24 cellular contexts compared by ENCODE assay signal in the genomic region with DNA sequence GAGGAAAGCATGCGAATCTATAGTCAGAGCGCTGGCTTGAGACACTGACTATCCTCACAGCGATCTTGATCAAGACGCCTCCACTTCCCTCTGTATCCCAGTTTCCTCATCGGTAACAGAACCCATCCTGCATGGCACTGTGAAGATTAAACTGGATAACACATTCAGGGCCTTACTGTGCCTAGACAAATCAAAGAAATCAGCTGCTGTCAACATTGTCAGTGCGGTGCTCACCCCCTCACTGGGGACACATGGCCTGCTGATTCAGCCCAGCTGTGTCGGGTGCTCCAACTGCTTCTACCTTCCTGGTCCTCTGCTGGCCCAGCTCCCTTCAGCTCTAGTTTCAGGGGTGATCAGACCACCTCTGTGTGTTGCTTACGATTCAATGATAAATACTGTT.
DNase-seq lines count a peak whose midpoint lies in the region; ATAC-seq and TF ChIP-seq lines count a peak whose summit lies in the region.
"Had no signal": no experiment of that assay in that cellular context is flagged by ENCODE, and none has a peak within 500 bp of the region (broad histone marks: within the 10 kb centered on the region; RNA-seq: fewer than 3 reads in every experiment).

No MANE protein-coding gene starts in this region.

- H3K9me3 ChIP-seq in SK-N-SH (no peaks in the 10 kb centered on the region; the same call in 1 of the 2 replicates), aorta (ENCODE audit: control insufficient read depth, low read length) (no peaks in the 10 kb centered on the region), hepatocyte (ENCODE audit: low read depth) (no peaks in the 10 kb centered on the region)
- H3K9me3 ChIP-seq: Caco-2 had no signal

- no peaks in the 10 kb centered on the region for H3K79me2 ChIP-seq in SK-N-SH (ENCODE audit: insufficient read depth)
- H3K79me2 ChIP-seq in hepatocyte: no peaks in the 10 kb centered on the region

- H3K9me2 ChIP-seq in SK-N-SH (no peaks in the 10 kb centered on the region), hepatocyte (replicated peaks; ENCODE audit: insufficient read depth) (no peaks in the 10 kb centered on the region)

- POLR2A ChIA-PET in SK-N-SH (lab: Yijun Ruan, JAX): no interaction called here

- H2AFZ ChIP-seq in SK-N-SH (ENCODE audit: low read depth) (no peak overlapping the region), hepatocyte (no peak overlapping the region)

- H4K20me1 ChIP-seq in SK-N-SH (ENCODE audit: insufficient read depth): no peaks in the 10 kb centered on the region
- H4K20me1 ChIP-seq in hepatocyte (ENCODE audit: insufficient read depth, poor library complexity, severe bottlenecking): no peaks in the 10 kb centered on the region
- H4K20me1 ChIP-seq: BLaER1 treated with 17β-estradiol and CSF1 and Interleukin-3, amounts not matched to agents 10 nM and 100 nM had no signal

- no peak overlapping the region for H3K9ac ChIP-seq in SK-N-SH
- H3K9ac ChIP-seq: BLaER1 treated with 17β-estradiol and CSF1 and Interleukin-3, amounts not matched to agents 10 nM and 100 nM had no signal

- TF ChIP-seq CTCF in SK-N-SH (IDR thresholded peaks at IDR 0.05) (no peak), hepatocyte (IDR thresholded peaks at IDR 0.05; ENCODE audit: poor library complexity) (no peak)

- H3K27me3 ChIP-seq in SK-N-SH (ENCODE audit: insufficient read depth): no peaks in the 10 kb centered on the region; the same call in 1 of the 2 replicates
- no peaks in the 10 kb centered on the region for H3K27me3 ChIP-seq in aorta (ENCODE audit: control insufficient read depth in 1 of 2, insufficient read depth in 2 of 2, low read length in 1 of 2)
- peaks cover 10% of the 10 kb centered on the region for H3K27me3 ChIP-seq in hepatocyte

- H3K36me3 ChIP-seq in SK-N-SH (replicated peaks in 1 of 2; ENCODE audit: control insufficient read depth in 1 of 2, insufficient read depth in 2 of 2, low read length in 1 of 2) (no peaks in the 10 kb centered on the region), aorta (ENCODE audit: control insufficient read depth in 1 of 2, insufficient read depth in 2 of 2, low read length in 1 of 2) (no peaks in the 10 kb centered on the region), hepatocyte (replicated peaks; ENCODE audit: insufficient read depth, low read depth) (no peaks in the 10 kb centered on the region)
- H3K36me3 ChIP-seq: BLaER1 treated with 17β-estradiol and CSF1 and Interleukin-3, amounts not matched to agents 10 nM and 100 nM had no signal

- no peak for DNase-seq in SK-N-SH
- DNase-seq in SK-N-DZ (ENCODE audit: low spot score): peak; percentile 62
- peak; percentile 13 for DNase-seq in ecto neural progenitor cell (ENCODE audit: low spot score)
- DNase-seq in ureter (ENCODE audit: low spot score): peak; percentile 20
- no peak for DNase-seq in aorta
- no peak for DNase-seq in hepatocyte (ENCODE audit: low spot score)
- DNase-seq: AML-193; Caco-2; Calu3; CD4-positive, alpha-beta T cell; CD8-positive, alpha-beta T cell; DMS 273 treated with DMSO at 0.1 percent for 48 hours; DMS153; DMS53; DMS79; DND-41; EL; GDM1 had no signal

- no peak for TF ChIP-seq EP300 in SK-N-SH (IDR thresholded peaks at IDR 0.05; ENCODE audit: borderline replicate concordance in 1 of 2, low read depth in 1 of 2, low read length in 1 of 2)

- H3K4me2 ChIP-seq in SK-N-SH (no peak overlapping the region), hepatocyte (no peak overlapping the region)
- H3K4me2 ChIP-seq: A549; BLaER1 treated with 17β-estradiol and CSF1 and Interleukin-3, amounts not matched to agents 10 nM and 100 nM had no signal

- CTCF ChIA-PET in SK-N-SH (lab: Yijun Ruan, JAX): interaction anchor here (0.9 to 1.0 kb wide), 3 partner anchors 12 to 274 kb away, joined by 3 read pairs; no protein-coding TSS in a partner anchor

- peaks cover 0 to 35% of the 10 kb centered on the region in 2 experiments; a peak in 2 of 4 replicates for H3K4me1 ChIP-seq in SK-N-SH (ENCODE audit: control insufficient read depth in 1 of 2, insufficient read depth in 2 of 2, low read depth in 1 of 2, low read length in 1 of 2)
- H3K4me1 ChIP-seq in aorta (ENCODE audit: control insufficient read depth in 1 of 2, insufficient read depth in 2 of 2, low read length in 2 of 2): no peaks in the 10 kb centered on the region
- H3K4me1 ChIP-seq in hepatocyte (ENCODE audit: insufficient read depth): no peaks in the 10 kb centered on the region
- H3K4me1 ChIP-seq: A549, Caco-2 had no signal

- 73% methylated on average over 8 of the region's 8 CpGs for WGBS in SK-N-SH (ENCODE audit: low lambda C conversion rate)
- WGBS in aorta, 2 donors: 93 to 94% methylated on average over 8 of the region's 8 CpGs
- 92% methylated on average over 8 of the region's 8 CpGs for WGBS in hepatocyte (ENCODE audit: low lambda C conversion rate, missing lambda C conversion rate)

- no peak for TF ChIP-seq RAD21 in SK-N-SH (IDR thresholded peaks at IDR 0.05; ENCODE audit: low read length)

- intact Hi-C loops in aorta (cut with DNase I): no loop called here

- no peak for ATAC-seq in SK-N-SH treated with all-trans-retinoic acid at 6 μM for 48 hours
- no peak for ATAC-seq in aorta (ENCODE audit: low FRiP score)
- ATAC-seq: A549; CD8-positive, alpha-beta T cell; GM12878 had no signal

- H3F3A ChIP-seq in SK-N-SH (replicated peaks; ENCODE audit: insufficient read depth): no peaks in the 10 kb centered on the region

- H3K4me3 ChIP-seq in SK-N-SH (ENCODE audit: low read depth in 2 of 2, low read length in 1 of 2) (no peak overlapping the region), aorta (ENCODE audit: low read length in 2 of 2) (no peak overlapping the region), hepatocyte (no peak overlapping the region)
- H3K4me3 ChIP-seq: A549; BLaER1 treated with 17β-estradiol and CSF1 and Interleukin-3, amounts not matched to agents 10 nM and 100 nM; GM12878 had no signal

- peak overlapping the region in 1 of 2 experiments; percentile 92; a peak in 2 of 4 replicates for H3K27ac ChIP-seq in SK-N-SH (ENCODE audit: low read depth in 2 of 2, low read length in 1 of 2)
- no peak overlapping the region for H3K27ac ChIP-seq in aorta (ENCODE audit: low read depth in 1 of 2, low read length in 2 of 2)
- H3K27ac ChIP-seq in hepatocyte: no peak overlapping the region
- H3K27ac ChIP-seq: 22Rv1; A549; BLaER1 treated with 17β-estradiol and CSF1 and Interleukin-3, amounts not matched to agents 10 nM and 100 nM; C4-2B had no signal

TF ChIP-seq in SK-N-SH, 30 proteins besides CTCF, POLR2A, EP300 and RAD21:
- TF ChIP-seq MEF2A (IDR thresholded peaks at IDR 0.05; ENCODE audit: borderline replicate concordance, low read depth): no peak
- peak; percentile 25; the same call in 1 of the 2 replicates for TF ChIP-seq GATA2 (CRISPR knock-in tag; IDR thresholded peaks at IDR 0.05)
TF ChIP-seq in SK-N-SH: peak in this region for 1.

TF ChIP-seq in SK-N-SH treated with all-trans-retinoic acid at 6 μM for 48 hours, 23 proteins besides CTCF, POLR2A, EP300 and RAD21:
- TF ChIP-seq SNAI2 (CRISPR knock-in tag; IDR thresholded peaks at IDR 0.05) (no peak), ARNTL (CRISPR knock-in tag; IDR thresholded peaks at IDR 0.05; ENCODE audit: borderline replicate concordance, low read depth) (no peak), BACH2 (CRISPR knock-in tag; IDR thresholded peaks at IDR 0.05; ENCODE audit: borderline replicate concordance) (no peak), ZC3H10 (CRISPR knock-in tag; IDR thresholded peaks at IDR 0.05) (no peak), ZNF70 (CRISPR knock-in tag; IDR thresholded peaks at IDR 0.05) (no peak), ZFP30 (CRISPR knock-in tag; IDR thresholded peaks at IDR 0.05) (no peak), ZNF8 (CRISPR knock-in tag; IDR thresholded peaks at IDR 0.05) (no peak), OSR1 (CRISPR knock-in tag; IDR thresholded peaks at IDR 0.05) (no peak), RARB (CRISPR knock-in tag; IDR thresholded peaks at IDR 0.05) (no peak)
- TF ChIP-seq, protein P1, sequence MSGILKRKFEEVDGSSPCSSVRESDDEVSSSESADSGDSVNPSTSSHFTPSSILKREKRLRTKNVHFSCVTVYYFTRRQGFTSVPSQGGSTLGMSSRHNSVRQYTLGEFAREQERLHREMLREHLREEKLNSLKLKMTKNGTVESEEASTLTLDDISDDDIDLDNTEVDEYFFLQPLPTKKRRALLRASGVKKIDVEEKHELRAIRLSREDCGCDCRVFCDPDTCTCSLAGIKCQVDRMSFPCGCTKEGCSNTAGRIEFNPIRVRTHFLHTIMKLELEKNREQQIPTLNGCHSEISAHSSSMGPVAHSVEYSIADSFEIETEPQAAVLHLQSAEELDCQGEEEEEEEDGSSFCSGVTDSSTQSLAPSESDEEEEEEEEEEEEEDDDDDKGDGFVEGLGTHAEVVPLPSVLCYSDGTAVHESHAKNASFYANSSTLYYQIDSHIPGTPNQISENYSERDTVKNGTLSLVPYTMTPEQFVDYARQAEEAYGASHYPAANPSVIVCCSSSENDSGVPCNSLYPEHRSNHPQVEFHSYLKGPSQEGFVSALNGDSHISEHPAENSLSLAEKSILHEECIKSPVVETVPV (CRISPR knock-in tag; IDR thresholded peaks at IDR 0.05): no peak

Comparison
In these comparisons a context has a peak if more than half of its experiments do, and no peak if none do; other contexts are left out.
1. DNase-seq: peak in SK-N-DZ (single experiment), ecto neural progenitor cell (single experiment) and ureter (single experiment); none in SK-N-SH (single experiment), aorta (0 of 2) and hepatocyte (single experiment).